Comparison of ENCODE assay signal across 2 cellular contexts in the genomic region with DNA sequence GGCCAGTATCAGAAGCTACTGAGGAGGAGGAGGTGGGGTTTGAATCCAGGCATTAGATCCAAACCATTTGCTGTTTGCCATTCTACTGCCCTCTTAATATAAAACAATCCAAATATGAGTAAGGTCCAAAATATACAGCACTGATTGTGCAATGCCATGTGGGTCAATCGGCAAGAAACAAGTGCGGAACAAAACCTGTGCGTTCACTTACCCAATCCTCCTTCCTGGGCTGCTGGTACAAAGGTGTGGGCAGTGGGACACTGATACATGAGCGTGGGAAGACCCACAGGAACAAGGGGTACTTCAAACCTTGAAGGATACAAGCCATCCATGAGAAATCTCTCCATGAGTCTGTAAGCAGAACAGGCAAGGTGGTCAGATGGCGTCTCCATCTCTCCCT. TPM values are rescaled to one million over a fixed set of nuclear protein-coding genes. Genes with fewer than 3 reads are reported as not detected.
"Had no signal": no experiment of that assay in that cellular context is flagged by ENCODE, and none has a peak within 500 bp of the region (broad histone marks: within the 10 kb centered on the region; RNA-seq: fewer than 3 reads in every experiment).

No MANE protein-coding gene starts in this region.

RNA-seq across cellular contexts. Expression of gene ACR, which starts 39.6 kb away (rescaled TPM):
- total RNA-seq: G401, GM12878 had no signal
- polyA plus RNA-seq: GM12878 had no signal
